In genomic region chr11:61049854-61050253, GRCh38 we compare ENCODE assay signal across 22 cellular contexts. TPM values are rescaled to one million over a fixed set of nuclear protein-coding genes. Genes with fewer than 3 reads are reported as not detected.
A peak's percentile ranks its signal among the peaks of the same experiment; 100 is the strongest.
DNase-seq lines count a peak whose midpoint lies in the region; ATAC-seq and TF ChIP-seq lines count a peak whose summit lies in the region.
"Had no signal": no experiment of that assay in that cellular context is flagged by ENCODE, and none has a peak within 500 bp of the region (broad histone marks: within the 10 kb centered on the region; RNA-seq: fewer than 3 reads in every experiment).

No MANE protein-coding gene starts in this region.

- CTCF ChIA-PET in CD4-positive, alpha-beta T cell (lab: Charles Lee), result interaction anchor here (1.2 kb wide), 1 partner anchor 80 kb away, joined by 4 read pairs; no protein-coding TSS in a partner anchor
- CTCF ChIA-PET in activated CD8-positive, alpha-beta memory T cell treated with anti-CD3 and anti-CD28 coated beads, Interleukin-2, amount 10 ng/mL, durations not matched to agents 7 days and 5 days (lab: Charles Lee), result interaction anchor here (1.2 to 2.2 kb wide), 2 partner anchors 9 to 144 kb away, joined by 3 to 11 read pairs; no protein-coding TSS in a partner anchor

- peaks cover 76% of the 10 kb centered on the region for H3K4me1 Mint-ChIP-seq in CD4-positive, alpha-beta T cell (ENCODE audit: low read depth)
- H3K4me1 Mint-ChIP-seq in activated CD8-positive, alpha-beta memory T cell treated with anti-CD3 and anti-CD28 coated beads, Interleukin-2, amount 10 ng/mL, durations not matched to agents 7 days and 5 days, result peaks cover 30% of the 10 kb centered on the region

- H3K36me3 Mint-ChIP-seq in CD4-positive, alpha-beta T cell (ENCODE audit: low read depth), result peaks cover 6% of the 10 kb centered on the region
- peaks cover 11% of the 10 kb centered on the region for H3K36me3 Mint-ChIP-seq in activated CD8-positive, alpha-beta memory T cell treated with anti-CD3 and anti-CD28 coated beads, Interleukin-2, amount 10 ng/mL, durations not matched to agents 7 days and 5 days

- H3K27ac Mint-ChIP-seq in CD4-positive, alpha-beta T cell, result peak overlapping the region; percentile 81
- H3K27ac Mint-ChIP-seq in activated CD8-positive, alpha-beta memory T cell treated with anti-CD3 and anti-CD28 coated beads, Interleukin-2, amount 10 ng/mL, durations not matched to agents 7 days and 5 days, result peak overlapping the region; percentile 6
- H3K27ac Mint-ChIP-seq: activated B cell treated with CpG ODN at 0.5 μM for 24 hours had no signal

- peak; percentile 30 for DNase-seq in activated CD8-positive, alpha-beta memory T cell treated with anti-CD3 and anti-CD28 coated beads for 24 hours
- no peak for DNase-seq in activated CD8-positive, alpha-beta memory T cell treated with anti-CD3 and anti-CD28 coated beads, Interleukin-2, amount 50 U/mL, for 4 hours
- DNase-seq in CD4-positive, alpha-beta T cell, result no peak
- no peak for DNase-seq in activated CD8-positive, alpha-beta memory T cell treated with anti-CD3 and anti-CD28 coated beads, Interleukin-2, amount 10 ng/mL, durations not matched to agents 7 days and 5 days
- no peak for DNase-seq in left lobe of liver (ENCODE audit: low spot score)
- DNase-seq in RPMI8226, result no peak
- DNase-seq in DMS153 (lab: John Stamatoyannopoulos, UW), result no peak
- DNase-seq in SK-N-DZ (ENCODE audit: low spot score), result no peak
- DNase-seq: activated B cell treated with CpG ODN at 0.5 μM for 24 hours; aorta; cerebellar nuclear complex; DMS79 treated with DMSO at 0.1 percent for 48 hours; effector CD8-positive, alpha-beta T cell; esophagus squamous epithelium; HCEC 1CT; IMR-90; NCI-H1417 treated with DMSO at 0.1 percent for 48 hours; NCI-H2171 treated with DMSO at 0.1 percent for 48 hours; NCI-H69 had no signal

- ATAC-seq in CD4-positive, alpha-beta T cell (ENCODE audit: poor library complexity), result no peak
- no peak for ATAC-seq in activated CD8-positive, alpha-beta memory T cell treated with anti-CD3 and anti-CD28 coated beads, Interleukin-2, amount 10 ng/mL, durations not matched to agents 7 days and 5 days
- peak; percentile 60 for ATAC-seq in left lobe of liver

- peaks cover 3% of the 10 kb centered on the region for H3K9me3 Mint-ChIP-seq in CD4-positive, alpha-beta T cell
- H3K9me3 Mint-ChIP-seq in activated CD8-positive, alpha-beta memory T cell treated with anti-CD3 and anti-CD28 coated beads, Interleukin-2, amount 10 ng/mL, durations not matched to agents 7 days and 5 days (ENCODE audit: low read depth), result no peaks in the 10 kb centered on the region
- H3K9me3 Mint-ChIP-seq: activated B cell treated with CpG ODN at 0.5 μM for 24 hours had no signal

- H3K27me3 Mint-ChIP-seq in CD4-positive, alpha-beta T cell, result no peaks in the 10 kb centered on the region
- H3K27me3 Mint-ChIP-seq in activated CD8-positive, alpha-beta memory T cell treated with anti-CD3 and anti-CD28 coated beads, Interleukin-2, amount 10 ng/mL, durations not matched to agents 7 days and 5 days, result no peaks in the 10 kb centered on the region
- H3K27me3 Mint-ChIP-seq: activated B cell treated with CpG ODN at 0.5 μM for 24 hours had no signal

- no peak for TF ChIP-seq CTCF in CD4-positive, alpha-beta T cell (IDR thresholded peaks at IDR 0.05)

- no peak overlapping the region for H3K4me3 Mint-ChIP-seq in CD4-positive, alpha-beta T cell
- no peak overlapping the region for H3K4me3 Mint-ChIP-seq in activated CD8-positive, alpha-beta memory T cell treated with anti-CD3 and anti-CD28 coated beads, Interleukin-2, amount 10 ng/mL, durations not matched to agents 7 days and 5 days
- H3K4me3 Mint-ChIP-seq: activated B cell treated with CpG ODN at 0.5 μM for 24 hours had no signal

- no peak overlapping the region for H3K27ac ChIP-seq in CD4-positive, alpha-beta T cell (ENCODE audit: low read depth, low read length)
- H3K27ac ChIP-seq: esophagus squamous epithelium, neutrophil had no signal

- no peaks in the 10 kb centered on the region for H3K27me3 ChIP-seq in CD4-positive, alpha-beta T cell (ENCODE audit: control insufficient read depth, insufficient read depth, low read length)
- H3K27me3 ChIP-seq: esophagus squamous epithelium had no signal

- peaks cover 4% of the 10 kb centered on the region for H3K9me3 ChIP-seq in CD4-positive, alpha-beta T cell (ENCODE audit: control insufficient read depth, low read length)
- H3K9me3 ChIP-seq: esophagus squamous epithelium, neutrophil had no signal

- intact Hi-C loops in CD4-positive, alpha-beta T cell (cut with DNase I, micrococcal nuclease), result no loop called here

- POLR2A ChIA-PET in CD4-positive, alpha-beta T cell (lab: Charles Lee), result interaction anchor here (1.2 to 9.8 kb wide), 9 partner anchors 8 to 63 kb away, joined by 3 to 71 read pairs (median 10); no protein-coding TSS in a partner anchor

RNA-seq across cellular contexts. Expression of gene CD5, which starts 52.4 kb away (rescaled TPM):
- 100 to 1,000 TPM; 421 to 423 TPM for total RNA-seq in CD4-positive, alpha-beta T cell
- total RNA-seq in activated CD8-positive, alpha-beta memory T cell treated with anti-CD3 and anti-CD28 coated beads, Interleukin-2, amount 10 ng/mL, durations not matched to agents 7 days and 5 days, result 100 to 1,000 TPM; 134 to 152 TPM
- total RNA-seq in left lobe of liver, result 0.55 TPM
- polyA plus RNA-seq in SK-N-DZ (2014; cell fraction: cytosol; rRNA removed), result 0.10 TPM in 1 of 2 replicates, not detected in the other
- polyA plus RNA-seq in SK-N-DZ (2014; cell fraction: nucleus; rRNA removed), result 0.05 TPM in 1 of 2 replicates, not detected in the other
- total RNA-seq: glomerular endothelial cell, IMR-90, MCF 10A had no signal
- polyA plus RNA-seq: IMR-90 had no signal

Comparison
In these comparisons a context has a peak if more than half of its experiments do, and no peak if none do; other contexts are left out.
1. RNA of gene CD5, which starts 52.4 kb away (total RNA-seq): 421 to 423 TPM in CD4-positive, alpha-beta T cell and 134 to 152 TPM in activated CD8-positive, alpha-beta memory T cell treated with anti-CD3 and anti-CD28 coated beads, Interleukin-2, amount 10 ng/mL, durations not matched to agents 7 days and 5 days; 0.55 TPM in left lobe of liver (single experiment); every median in the first group is over 10 times any median in the second.